In genomic region chr7:28110427-28111012, GRCh38 we compare ENCODE assay signal across 21 cellular contexts.
"Had no signal": no experiment of that assay in that cellular context is flagged by ENCODE, and none has a peak within 500 bp of the region (broad histone marks: within the 10 kb centered on the region; RNA-seq: fewer than 3 reads in every experiment).

No MANE protein-coding gene starts in this region.

- DNase-seq: hypothalamus; immature natural killer cell; kidney; left colon; left lung; lower lobe of right lung; mammary epithelial cell; mesenchymal stem cell; naive thymus-derived CD8-positive, alpha-beta T cell; ovary; right lobe of liver; stimulated activated CD4-positive, alpha-beta T cell treated with anti-CD3 and anti-CD28 coated beads, Interleukin-1b, Interleukin-23, amount 100 ng/mL, for 48 hours; stimulated activated CD4-positive, alpha-beta T cell treated with anti-CD3 and anti-CD28 coated beads, Interleukin-2, amount 100 ng/mL, for 48 hours; stimulated activated CD4-positive, alpha-beta T cell treated with anti-CD3 and anti-CD28 coated beads, Interleukin-4, amount 100 ng/mL, for 4 hours; stimulated activated CD8-positive, alpha-beta memory T cell treated with anti-CD3 and anti-CD28 coated beads, Interleukin-4, amount 100 ng/mL, for 48 hours; stimulated activated naive CD4-positive, alpha-beta T cell; tibial artery; trophoblast cell; uterus had no signal

- ATAC-seq: left colon; left lung; lower lobe of right lung; naive thymus-derived CD8-positive, alpha-beta T cell; right lobe of liver had no signal

- H3K27me3 Mint-ChIP-seq: stimulated activated naive CD8-positive, alpha-beta T cell treated with anti-CD3 and anti-CD28 coated beads, Interleukin-15, Interleukin-2, amounts not matched to agents 100 ng/mL and 50 ng/mL, for 24 hours had no signal

- H3K4me3 Mint-ChIP-seq: immature natural killer cell; naive thymus-derived CD8-positive, alpha-beta T cell; stimulated activated naive CD8-positive, alpha-beta T cell treated with anti-CD3 and anti-CD28 coated beads, Interleukin-15, Interleukin-2, amounts not matched to agents 100 ng/mL and 50 ng/mL, for 24 hours had no signal

- H3K9me3 Mint-ChIP-seq: immature natural killer cell; naive thymus-derived CD8-positive, alpha-beta T cell; stimulated activated naive CD8-positive, alpha-beta T cell treated with anti-CD3 and anti-CD28 coated beads, Interleukin-15, Interleukin-2, amounts not matched to agents 100 ng/mL and 50 ng/mL, for 24 hours had no signal

- H3K36me3 Mint-ChIP-seq: immature natural killer cell; naive thymus-derived CD8-positive, alpha-beta T cell had no signal

- H3K27ac Mint-ChIP-seq: naive thymus-derived CD8-positive, alpha-beta T cell; progenitor cell of endocrine pancreas; stimulated activated naive CD8-positive, alpha-beta T cell treated with anti-CD3 and anti-CD28 coated beads, Interleukin-15, Interleukin-2, amounts not matched to agents 100 ng/mL and 50 ng/mL, for 24 hours had no signal
